ENCODE assay signal across 26 cellular contexts in the genomic region with DNA sequence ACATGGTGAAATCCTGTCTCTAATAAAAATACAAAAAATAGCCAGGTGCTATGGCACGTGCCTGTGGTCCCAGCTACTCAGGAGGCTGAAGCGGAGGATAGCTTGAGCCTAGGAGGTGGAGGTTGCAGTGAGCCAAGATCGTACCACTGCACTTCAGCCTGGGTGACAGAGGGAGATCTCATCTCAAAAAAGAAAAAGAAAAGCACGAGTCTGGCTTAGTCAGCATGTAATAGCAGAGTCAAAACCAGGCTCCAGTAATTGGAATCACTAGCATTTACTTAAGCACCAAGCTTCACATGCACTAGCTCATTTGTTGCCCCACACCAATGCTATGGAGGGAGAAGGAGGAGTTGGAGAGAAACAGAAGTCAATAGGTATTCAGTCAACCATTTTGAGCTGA. TPM values are rescaled to one million over a fixed set of nuclear protein-coding genes. Genes with fewer than 3 reads are reported as not detected.
DNase-seq lines count a peak whose midpoint lies in the region; ATAC-seq, FAIRE-seq and TF ChIP-seq lines count a peak whose summit lies in the region.
"Had no signal": no experiment of that assay in that cellular context is flagged by ENCODE, and none has a peak within 500 bp of the region (broad histone marks: within the 10 kb centered on the region; RNA-seq: fewer than 3 reads in every experiment).

No MANE protein-coding gene starts in this region.

- H3K9me2 ChIP-seq in GM23338 (ENCODE audit: insufficient read depth): no peaks in the 10 kb centered on the region

- no peak for FAIRE-seq in K562 (lab: Jason Lieb, UNC)
- FAIRE-seq: D721Med, GM12891, GM18507, H1 had no signal

- H3F3A ChIP-seq in GM23338 (replicated peaks; ENCODE audit: low read depth): no peaks in the 10 kb centered on the region

- TF ChIP-seq POLR2A in K562 (conservative IDR thresholded peaks at IDR 0.05) (no peak), ovary (IDR thresholded peaks at IDR 0.05) (no peak)

- TF ChIP-seq RAD21 in K562 (CRISPR knock-in tag; conservative IDR thresholded peaks at IDR 0.05 in 1 of 2, IDR thresholded peaks at IDR 0.05 in 1 of 2): no peak

- H3K4me3 ChIP-seq in GM23338: no peak overlapping the region
- H3K4me3 ChIP-seq in HEK293 (ENCODE audit: low read depth, low read length): no peak overlapping the region
- no peak overlapping the region for H3K4me3 ChIP-seq in K562
- no peak overlapping the region for H3K4me3 ChIP-seq in ovary
- no peak overlapping the region for H3K4me3 ChIP-seq in tibial artery
- H3K4me3 ChIP-seq: BLaER1 had no signal

- H3K27me3 Mint-ChIP-seq in GM23338 (ENCODE audit: insufficient read depth, low read depth, poor library complexity) (no peaks in the 10 kb centered on the region), T-helper 17 cell (no peaks in the 10 kb centered on the region)
- H3K27me3 Mint-ChIP-seq: B cell; CD4-positive, alpha-beta T cell; CD8-positive, alpha-beta memory T cell had no signal

- peaks cover 5% of the 10 kb centered on the region; the same call in 1 of the 3 replicates for H3K36me3 Mint-ChIP-seq in GM23338 (ENCODE audit: low read depth)
- H3K36me3 Mint-ChIP-seq in T-helper 17 cell (ENCODE audit: low read depth): peaks cover 9% of the 10 kb centered on the region
- peaks cover 16% of the 10 kb centered on the region for H3K36me3 Mint-ChIP-seq in stimulated activated effector memory CD8-positive, alpha-beta T cell treated with anti-CD3 and anti-CD28 coated beads, Interleukin-12 subunit alpha, Interleukin-12 subunit beta, amount 100 ng/mL, for 72 hours

- H3K4me1 ChIP-seq in GM23338 (ENCODE audit: insufficient read depth) (no peaks in the 10 kb centered on the region), HEK293 (ENCODE audit: control insufficient read depth, insufficient read depth, low read length) (no peaks in the 10 kb centered on the region), K562 (replicated peaks in 1 of 2; ENCODE audit: control insufficient read depth in 2 of 2, insufficient read depth in 2 of 2, low read length in 2 of 2) (peaks cover 0 to 9% of the 10 kb centered on the region in 2 experiments; a peak in 1 of 5 replicates), ovary (ENCODE audit: insufficient read depth) (no peaks in the 10 kb centered on the region), tibial artery (no peaks in the 10 kb centered on the region)
- H3K4me1 ChIP-seq: BLaER1 had no signal

- no peaks in the 10 kb centered on the region; the same call in 1 of the 2 replicates for H4K20me1 ChIP-seq in GM23338 (replicated peaks; ENCODE audit: insufficient read depth)
- no peaks in the 10 kb centered on the region for H4K20me1 ChIP-seq in K562 (replicated peaks; ENCODE audit: control insufficient read depth, insufficient read depth, low read length)
- H4K20me1 ChIP-seq: BLaER1 had no signal

- H3K79me2 ChIP-seq in GM23338 (replicated peaks; ENCODE audit: insufficient read depth) (no peaks in the 10 kb centered on the region), K562 (ENCODE audit: control insufficient read depth, insufficient read depth, low read length) (no peaks in the 10 kb centered on the region)

- no TSS peak for BruUV-seq in K562 (replicated peaks; lab: Mats Ljungman, UMichigan)

- TF ChIP-seq CTCF in GM23338 (conservative IDR thresholded peaks at IDR 0.05; ENCODE audit: low read depth in 2 of 2): no peak
- TF ChIP-seq CTCF in HEK293 (tag by site-specific recombination; IDR thresholded peaks at IDR 0.05): no peak
- TF ChIP-seq CTCF in K562 (IDR thresholded peaks at IDR 0.05 in 2 of 3, conservative IDR thresholded peaks at IDR 0.05 in 1 of 3; ENCODE audit: insufficient read depth in 2 of 3, low read depth in 1 of 3, low read length in 3 of 3): no peak
- TF ChIP-seq CTCF in ovary (IDR thresholded peaks at IDR 0.05): no peak
- TF ChIP-seq CTCF in tibial artery (IDR thresholded peaks at IDR 0.05): no peak

- H3K27ac Mint-ChIP-seq in GM23338 (peak overlapping the region; percentile 78; the same call in 1 of the 2 replicates), T-helper 17 cell (peak overlapping the region; percentile 19)
- no peak overlapping the region for H3K27ac Mint-ChIP-seq in stimulated activated effector memory CD8-positive, alpha-beta T cell treated with anti-CD3 and anti-CD28 coated beads, Interleukin-12 subunit alpha, Interleukin-12 subunit beta, amount 100 ng/mL, for 72 hours
- H3K27ac Mint-ChIP-seq: B cell; CD4-positive, alpha-beta T cell; CD8-positive, alpha-beta memory T cell; HFFc6 had no signal

- H3K4me2 ChIP-seq in GM23338: no peak overlapping the region
- no peak overlapping the region for H3K4me2 ChIP-seq in K562 (ENCODE audit: insufficient read depth, low read length)
- H3K4me2 ChIP-seq: BLaER1 had no signal

- H3K27ac ChIP-seq in GM23338 (ENCODE audit: low read depth) (no peak overlapping the region), HEK293 (ENCODE audit: extremely low read depth, low read depth, low read length) (no peak overlapping the region), K562 (ENCODE audit: extremely low read depth, low read depth, low read length) (no peak overlapping the region), ovary (no peak overlapping the region), tibial artery (no peak overlapping the region)
- H3K27ac ChIP-seq: BLaER1, C4-2B had no signal

- peaks cover 3% of the 10 kb centered on the region; the same call in 1 of the 2 replicates for H3K9me3 ChIP-seq in HEK293 (ENCODE audit: control insufficient read depth, insufficient read depth, low read depth, low read length)
- no peaks in the 10 kb centered on the region for H3K9me3 ChIP-seq in T-helper 17 cell (ENCODE audit: control insufficient read depth, low read length, poor library complexity, severe bottlenecking)
- no peaks in the 10 kb centered on the region for H3K9me3 ChIP-seq in K562 (replicated peaks; ENCODE audit: control insufficient read depth, insufficient read depth, low read depth, low read length)
- H3K9me3 ChIP-seq in ovary: no peaks in the 10 kb centered on the region
- no peaks in the 10 kb centered on the region for H3K9me3 ChIP-seq in tibial artery
- H3K9me3 ChIP-seq: BLaER1 had no signal

- H3K4me3 Mint-ChIP-seq in GM23338 (no peak overlapping the region), T-helper 17 cell (no peak overlapping the region)
- no peak overlapping the region for H3K4me3 Mint-ChIP-seq in stimulated activated effector memory CD8-positive, alpha-beta T cell treated with anti-CD3 and anti-CD28 coated beads, Interleukin-12 subunit alpha, Interleukin-12 subunit beta, amount 100 ng/mL, for 72 hours
- H3K4me3 Mint-ChIP-seq: B cell; CD4-positive, alpha-beta T cell; CD8-positive, alpha-beta memory T cell; HFFc6 had no signal

- WGBS in K562 (ENCODE audit: insufficient coverage, low coverage, missing lambda C conversion rate): 54% methylated on average over 4 of the region's 4 CpGs
- WGBS in ovary, 3 donors: 95 to 97% (median 96%) methylated on average over 4 of the region's 4 CpGs

- H3K9ac ChIP-seq in K562 (ENCODE audit: insufficient read depth in 1 of 2, low read depth in 2 of 2, low read length in 2 of 2): no peak overlapping the region
- H3K9ac ChIP-seq: BLaER1 had no signal

- POLR2A ChIA-PET in HEK293 (lab: Yijun Ruan, JAX): no interaction called here
- POLR2A ChIA-PET in K562 (lab: Yijun Ruan, JAX): interaction anchor here (1.1 kb wide), 1 partner anchor 211 kb away, joined by 3 read pairs; no protein-coding TSS in a partner anchor

- DNase-seq in GM23338 (ENCODE audit: low spot score) (no peak), T-helper 17 cell (no peak), K562 (ENCODE audit: extremely low read depth in 1 of 4, low spot score in 3 of 4) (no peak), NK-92 (lab: John Stamatoyannopoulos, UW; ENCODE audit: unreplicated experiment) (no peak), ovary (no peak), tibial artery (no peak)
- DNase-seq in stimulated activated effector memory CD8-positive, alpha-beta T cell treated with anti-CD3 and anti-CD28 coated beads, Interleukin-12 subunit alpha, Interleukin-12 subunit beta, amount 100 ng/mL, for 72 hours (ENCODE audit: low spot score in 2 of 2): no peak
- DNase-seq: CD4-positive, alpha-beta T cell; CD8-positive, alpha-beta memory T cell; DMS 273 treated with DMSO at 0.1 percent for 48 hours; DMS79; GF-D8; H7; HFFc6 had no signal

- H3K9me1 ChIP-seq in K562 (ENCODE audit: control insufficient read depth, insufficient read depth, low read length): no peaks in the 10 kb centered on the region

- H3K36me3 ChIP-seq in GM23338 (ENCODE audit: insufficient read depth) (no peaks in the 10 kb centered on the region; the same call in 1 of the 2 replicates), HEK293 (ENCODE audit: control insufficient read depth in 2 of 2, insufficient read depth in 1 of 2, low read length in 2 of 2) (peaks cover 19 to 64% of the 10 kb centered on the region in 2 experiments), K562 (ENCODE audit: control insufficient read depth, insufficient read depth, low read length) (no peaks in the 10 kb centered on the region), ovary (no peaks in the 10 kb centered on the region), tibial artery (peaks cover 60 to 79% (median 63%) of the 10 kb centered on the region in 3 donors)

- H2AFZ ChIP-seq in GM23338 (no peak overlapping the region), K562 (ENCODE audit: low read depth, low read length) (no peak overlapping the region)

- H3K27me3 ChIP-seq in GM23338 (ENCODE audit: insufficient read depth) (no peaks in the 10 kb centered on the region), K562 (ENCODE audit: control insufficient read depth in 2 of 2, insufficient read depth in 2 of 2, low read length in 2 of 2) (no peaks in the 10 kb centered on the region), ovary (no peaks in the 10 kb centered on the region), tibial artery (no peaks in the 10 kb centered on the region)
- H3K27me3 ChIP-seq: BLaER1 had no signal

- intact Hi-C loops in K562 (cut with micrococcal nuclease) (no loop called here), ovary (cut with DNase I) (no loop called here), tibial artery (cut with DNase I; ENCODE audit: low total_unique reads) (no loop called here)

- H3K4me1 Mint-ChIP-seq in GM23338: no peaks in the 10 kb centered on the region
- no peaks in the 10 kb centered on the region for H3K4me1 Mint-ChIP-seq in T-helper 17 cell
- no peaks in the 10 kb centered on the region for H3K4me1 Mint-ChIP-seq in stimulated activated effector memory CD8-positive, alpha-beta T cell treated with anti-CD3 and anti-CD28 coated beads, Interleukin-12 subunit alpha, Interleukin-12 subunit beta, amount 100 ng/mL, for 72 hours
- H3K4me1 Mint-ChIP-seq: B cell; CD8-positive, alpha-beta memory T cell had no signal

- H3K9me3 Mint-ChIP-seq in GM23338: no peaks in the 10 kb centered on the region
- H3K9me3 Mint-ChIP-seq in stimulated activated effector memory CD8-positive, alpha-beta T cell treated with anti-CD3 and anti-CD28 coated beads, Interleukin-12 subunit alpha, Interleukin-12 subunit beta, amount 100 ng/mL, for 72 hours: no peaks in the 10 kb centered on the region
- H3K9me3 Mint-ChIP-seq: HFFc6 had no signal

- in situ Hi-C loops in K562 (cut with MboI): no loop called here

- CTCF ChIA-PET in HEK293 (lab: Yijun Ruan, JAX): interaction anchor here (0.6 to 1.1 kb wide), 3 partner anchors 14 to 311 kb away, joined by 3 to 5 read pairs (median 3); no protein-coding TSS in a partner anchor
- CTCF ChIA-PET in K562 (lab: Yijun Ruan, JAX; ENCODE audit: low intra/inter-chr PET ratio): no interaction called here

- no peak for TF ChIP-seq EP300 in K562 (IDR thresholded peaks at IDR 0.05; ENCODE audit: low read length)
- TF ChIP-seq EP300 in ovary (IDR thresholded peaks at IDR 0.05): no peak

- ATAC-seq in GM23338 (no peak), T-helper 17 cell (no peak), K562 (no peak)
- no peak for ATAC-seq in stimulated activated effector memory CD8-positive, alpha-beta T cell treated with anti-CD3 and anti-CD28 coated beads, Interleukin-12 subunit alpha, Interleukin-12 subunit beta, amount 100 ng/mL, for 72 hours
- ATAC-seq: HCT116 had no signal

RNA-seq across cellular contexts. Expression of a gene that starts 41.9 kb away (rescaled TPM):
- not detected in 2 replicates for total RNA-seq in GM23338 (2014; rRNA removed; shearing (Covaris generic))
- polyA plus RNA-seq in GM23338 (2016; fragmentation: Nextera tagmentation; extraction: Ambion mirVana) (0.19 and 0.21 TPM in 2 replicates), K562 (2011; rRNA removed) (not detected in 2 replicates), K562 (2014; fragmentation: Illumina TruSeq; extraction: Trizol) (not detected in 2 replicates), K562 (2014; fragmentation: Nextera tagmentation; extraction: Ambion mirVana) (not detected), K562 (2014; rRNA removed) (not detected in 2 replicates), ovary (under 1 TPM; 0.53 to 0.72 TPM)
- total RNA-seq in T-helper 17 cell (under 1 TPM in 1 of 2 donors, not detected in 1; 0.30 TPM), K562 (2014; rRNA removed) (not detected in 2 replicates), K562 (2014; rRNA removed; fragmentation: Illumina TruSeq; extraction: Trizol) (not detected in 2 replicates), K562 (2015; rRNA removed; fragmentation: Illumina TruSeq; extraction: Trizol) (not detected in 2 replicates), K562 (2021) (not detected in 2 replicates), ovary (under 1 TPM; 0.23 to 0.95 (median 0.64) TPM)
- not detected in 2 replicates for total RNA-seq in K562 (2011; cell fraction: chromatin; rRNA removed; ENCODE audit: low replicate concordance)
- not detected in 2 replicates for total RNA-seq in K562 (2011; cell fraction: nucleolus; rRNA removed)
- not detected in 2 replicates for total RNA-seq in K562 (2011; cell fraction: nucleoplasm; rRNA removed)
- polyA plus RNA-seq in K562 (2011; cell fraction: cytosol; rRNA removed): not detected in 2 replicates
- not detected in 2 replicates for polyA plus RNA-seq in K562 (2011; cell fraction: nucleus; rRNA removed)
- 0.06 TPM in 1 of 2 replicates, not detected in the other for polyA plus RNA-seq in K562 (2012)
- not detected in 2 replicates for polyA minus RNA-seq in K562 (2011; rRNA and poly(A)+ RNA removed)
- polyA minus RNA-seq in K562 (2011; cell fraction: cytosol; rRNA and poly(A)+ RNA removed): not detected in 2 replicates
- polyA minus RNA-seq in K562 (2011; cell fraction: nucleus; rRNA and poly(A)+ RNA removed): not detected in 2 replicates
- total RNA-seq: A172, Daoy, H1, H7, HFFc6 had no signal
- polyA plus RNA-seq: AG04450; CD8-positive, alpha-beta memory T cell had no signal
